8 cellular contexts compared by ENCODE assay signal in the genomic region with DNA sequence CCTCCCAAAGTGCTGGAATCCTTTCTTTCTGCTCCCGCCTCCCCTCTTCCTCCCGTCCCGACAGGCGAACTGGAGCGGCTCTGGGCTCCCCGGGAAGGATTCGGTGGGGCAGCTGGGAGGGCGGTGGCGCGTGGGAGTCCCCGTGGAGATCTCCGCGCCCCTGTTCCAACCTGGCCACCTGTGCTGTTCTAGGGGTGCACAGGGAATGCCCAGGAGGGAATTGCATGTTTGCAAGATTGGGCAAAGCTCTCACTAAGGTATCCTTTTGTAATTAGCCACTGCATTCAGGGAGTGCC. TPM values are rescaled to one million over a fixed set of nuclear protein-coding genes. Genes with fewer than 3 reads are reported as not detected.
DNase-seq lines count a peak whose midpoint lies in the region; ATAC-seq, FAIRE-seq and TF ChIP-seq lines count a peak whose summit lies in the region.

No MANE protein-coding gene starts in this region.

- H3K4me1 Mint-ChIP-seq in activated T-helper 17 cell treated with anti-CD3 and anti-CD28 coated beads, Interleukin-2, amount 50 U/mL, for 72 hours = peaks cover 11% of the 10 kb centered on the region

- DNase-seq in heart right ventricle (no peak), left cardiac atrium (no peak), kidney (peak; percentile 75), tibial artery (no peak), DMS79 (lab: John Stamatoyannopoulos, UW) (no peak), HTR-8/SVneo (ENCODE audit: insufficient read length, low spot score) (no peak), NK-92 (lab: John Stamatoyannopoulos, UW; ENCODE audit: unreplicated experiment) (no peak)

- H3K27me3 ChIP-seq in heart right ventricle = peaks cover 0 to 5% (median 0%) of the 10 kb centered on the region in 7 donors
- no peaks in the 10 kb centered on the region for H3K27me3 ChIP-seq in tibial artery

- intact Hi-C loops in heart right ventricle (cut with DNase I) = loop anchor here in 8 of 10 donors (2.0 to 10.0 kb wide), 7 partner anchors 39 to 73 kb away; partner anchors contain the start of genes RAB33A (in 3 of the 8) and AIFM1 (in 1 of the 8)
- intact Hi-C loops in left cardiac atrium (cut with DNase I) = loop anchor here (5.0 to 10.0 kb wide), 2 partner anchors 44 to 47 kb away; no protein-coding TSS in a partner anchor
- intact Hi-C loops in kidney (cut with DNase I) = no loop called here
- intact Hi-C loops in tibial artery (cut with DNase I; ENCODE audit: low total_unique reads) = loop anchor here (5.0 kb wide), 1 partner anchor 39 kb away; no protein-coding TSS in a partner anchor

- H3K27ac Mint-ChIP-seq in activated T-helper 17 cell treated with anti-CD3 and anti-CD28 coated beads, Interleukin-2, amount 50 U/mL, for 72 hours = peak overlapping the region; percentile 69

- no peaks in the 10 kb centered on the region for H3K27me3 Mint-ChIP-seq in activated T-helper 17 cell treated with anti-CD3 and anti-CD28 coated beads, Interleukin-2, amount 50 U/mL, for 72 hours

- H3K4me1 ChIP-seq in heart right ventricle = peaks cover 0 to 38% (median 24%) of the 10 kb centered on the region in 9 donors
- no peaks in the 10 kb centered on the region for H3K4me1 ChIP-seq in kidney (ENCODE audit: control insufficient read depth in 1 of 2, insufficient read depth in 1 of 2, low read depth in 1 of 2, low read length in 2 of 2)
- peaks cover 0 to 39% (median 14%) of the 10 kb centered on the region in 4 donors for H3K4me1 ChIP-seq in tibial artery

- FAIRE-seq in kidney (lab: Jason Lieb, UNC) (no peak), HTR-8/SVneo (lab: Jason Lieb, UNC) (no peak)

- H3K36me3 ChIP-seq in heart right ventricle (peaks cover 0 to under 1% (median 0%) of the 10 kb centered on the region in 9 donors), kidney (ENCODE audit: control insufficient read depth in 1 of 2, insufficient read depth in 2 of 2, low read length in 2 of 2) (no peaks in the 10 kb centered on the region), tibial artery (no peaks in the 10 kb centered on the region)

- H3K9me3 ChIP-seq in heart right ventricle (no peaks in the 10 kb centered on the region), kidney (ENCODE audit: control insufficient read depth in 1 of 2, low read length in 2 of 2) (no peaks in the 10 kb centered on the region), tibial artery (no peaks in the 10 kb centered on the region)

- no peaks in the 10 kb centered on the region for H3K9me3 Mint-ChIP-seq in activated T-helper 17 cell treated with anti-CD3 and anti-CD28 coated beads, Interleukin-2, amount 50 U/mL, for 72 hours

- no peak for ATAC-seq in heart right ventricle
- no peak for ATAC-seq in left cardiac atrium
- no peak for ATAC-seq in activated T-helper 17 cell treated with anti-CD3 and anti-CD28 coated beads, Interleukin-2, amount 50 U/mL, for 72 hours (replicated peaks)

- peak overlapping the region; percentile 64 for H3K4me3 Mint-ChIP-seq in activated T-helper 17 cell treated with anti-CD3 and anti-CD28 coated beads, Interleukin-2, amount 50 U/mL, for 72 hours

- H3K27ac ChIP-seq in heart right ventricle (peak overlapping the region in 8 of 10 donors; percentile 62 to 90 (median 78)), kidney (ENCODE audit: low read depth in 2 of 2, low read length in 2 of 2) (no peak overlapping the region), tibial artery (peak overlapping the region; percentile 75 to 77)

- H3K36me3 Mint-ChIP-seq in activated T-helper 17 cell treated with anti-CD3 and anti-CD28 coated beads, Interleukin-2, amount 50 U/mL, for 72 hours (ENCODE audit: low read depth) = peaks cover 2% of the 10 kb centered on the region

- WGBS in heart right ventricle, 2 donors = 52% methylated on average over 5 to 13 of the region's 13 CpGs

- TF ChIP-seq CTCF in heart right ventricle (IDR thresholded peaks at IDR 0.05) (no peak), kidney (IDR thresholded peaks at IDR 0.05; ENCODE audit: borderline replicate concordance, extremely low read depth, insufficient read depth) (no peak), tibial artery (IDR thresholded peaks at IDR 0.05) (no peak)

- H3K4me3 ChIP-seq in heart right ventricle (peak overlapping the region in 7 of 10 donors; percentile 39 to 56 (median 51)), kidney (ENCODE audit: low read length in 2 of 2) (no peak overlapping the region), tibial artery (peak overlapping the region; percentile 42 to 54)

- no peak overlapping the region for H3K9ac ChIP-seq in kidney (ENCODE audit: low read length in 2 of 2)

RNA-seq across cellular contexts. Expression of gene ELF4, which starts 11.2 kb away (rescaled TPM):
- total RNA-seq in heart right ventricle (1 to 10 TPM; 1.8 to 8.6 (median 2.7) TPM), left cardiac atrium (1 to 10 TPM; 4.2 to 6.4 TPM), kidney (18.0 TPM)
- polyA plus RNA-seq in heart right ventricle (1 to 10 TPM; 1.8 to 4.1 TPM), kidney (ENCODE audit: insufficient read depth, low read depth, low replicate concordance) (2.6 TPM)
- total RNA-seq in activated T-helper 17 cell treated with anti-CD3 and anti-CD28 coated beads, Interleukin-2, amount 50 U/mL, for 72 hours = 10 to 100 TPM; 23.5 to 25.6 TPM

RNA-seq across cellular contexts. Expression of gene AIFM1, which starts 44.2 kb away (rescaled TPM):
- 100 to 1,000 TPM in 9 of 10 donors, 10 to 100 TPM in 1; 93.8 to 165 (median 142) TPM for total RNA-seq in heart right ventricle
- polyA plus RNA-seq in heart right ventricle = 100 to 1,000 TPM in 1 of 2 donors, 10 to 100 TPM in 1; 99.4 to 114 TPM
- 10 to 100 TPM; 83.1 to 99.9 TPM for total RNA-seq in left cardiac atrium
- 10 to 100 TPM; 25.4 to 67.3 TPM for total RNA-seq in activated T-helper 17 cell treated with anti-CD3 and anti-CD28 coated beads, Interleukin-2, amount 50 U/mL, for 72 hours
- total RNA-seq in kidney = 55.0 TPM
- polyA plus RNA-seq in kidney (ENCODE audit: insufficient read depth, low read depth, low replicate concordance) = 255 TPM

RNA-seq across cellular contexts. Expression of gene RAB33A, which starts 50.3 kb away (rescaled TPM):
- 1 to 10 TPM in 8 of 10 donors, under 1 TPM in 2; 0.32 to 4.6 (median 1.6) TPM for total RNA-seq in heart right ventricle
- 1 to 10 TPM in 1 of 2 donors, under 1 TPM in 1; 0.22 to 3.6 TPM for polyA plus RNA-seq in heart right ventricle
- total RNA-seq in left cardiac atrium = 10 to 100 TPM in 1 of 2 donors, 1 to 10 TPM in 1; 3.8 to 19.2 TPM
- total RNA-seq in activated T-helper 17 cell treated with anti-CD3 and anti-CD28 coated beads, Interleukin-2, amount 50 U/mL, for 72 hours = 10 to 100 TPM; 34.6 to 36.1 TPM
- 2.9 TPM for total RNA-seq in kidney
- polyA plus RNA-seq in kidney (ENCODE audit: insufficient read depth, low read depth, low replicate concordance) = not detected

Comparison
In these comparisons a context has a peak if more than half of its experiments do, and no peak if none do; other contexts are left out.
1. H3K27ac ChIP-seq: peak in heart right ventricle (8 of 10) and tibial artery (2 of 2); none in kidney (0 of 2).
2. H3K4me3 ChIP-seq: peak in heart right ventricle (7 of 10) and tibial artery (2 of 2); none in kidney (0 of 2).